15 cellular contexts compared by ENCODE assay signal in genomic region chr17:64269687-64270649, GRCh38. TPM values are rescaled to one million over a fixed set of nuclear protein-coding genes. Genes with fewer than 3 reads are reported as not detected.
A peak's percentile ranks its signal among the peaks of the same experiment; 100 is the strongest.
DNase-seq lines count a peak whose midpoint lies in the region; ATAC-seq, FAIRE-seq and TF ChIP-seq lines count a peak whose summit lies in the region.
"Had no signal": no experiment of that assay in that cellular context is flagged by ENCODE, and none has a peak within 500 bp of the region (broad histone marks: within the 10 kb centered on the region; RNA-seq: fewer than 3 reads in every experiment).

No MANE protein-coding gene starts in this region.

- H3K36me3 ChIP-seq in BE2C, result no peaks in the 10 kb centered on the region
- no peaks in the 10 kb centered on the region for H3K36me3 ChIP-seq in left lung
- no peaks in the 10 kb centered on the region for H3K36me3 ChIP-seq in H7 (replicated peaks; ENCODE audit: control insufficient read depth, insufficient read depth, low read length)
- H3K36me3 ChIP-seq: sigmoid colon had no signal

- peaks cover 31% of the 10 kb centered on the region for H3K4me1 Mint-ChIP-seq in CD4-positive, alpha-beta T cell (ENCODE audit: low read depth)
- H3K4me1 Mint-ChIP-seq in T-cell (peaks cover 20 to 33% (median 24%) of the 10 kb centered on the region in 3 donors), chondrocyte (ENCODE audit: low read depth) (peaks cover 13% of the 10 kb centered on the region)

- H3K4me3 Mint-ChIP-seq in CD4-positive, alpha-beta T cell, result peak overlapping the region; percentile 45
- peak overlapping the region in 1 of 3 donors; percentile 53 for H3K4me3 Mint-ChIP-seq in T-cell
- no peak overlapping the region for H3K4me3 Mint-ChIP-seq in chondrocyte (ENCODE audit: unreplicated experiment)
- H3K4me3 Mint-ChIP-seq: stimulated activated naive B cell treated with anti-CD40 and anti-IgM and Interleukin-4, amounts not matched to agents 10 μg/mL and 1 μg/mL and 100 μg/mL, for 72 hours had no signal

- no peak for TF ChIP-seq CTCF in BE2C (IDR thresholded peaks at IDR 0.05; ENCODE audit: low read depth, low read length)
- no peak for TF ChIP-seq CTCF in CD4-positive, alpha-beta T cell (IDR thresholded peaks at IDR 0.05)
- no peak for TF ChIP-seq CTCF in left lung (IDR thresholded peaks at IDR 0.05)
- TF ChIP-seq CTCF in chondrocyte (IDR thresholded peaks at IDR 0.05), result no peak

- H3K9me3 Mint-ChIP-seq in CD4-positive, alpha-beta T cell, result peaks cover 1% of the 10 kb centered on the region
- H3K9me3 Mint-ChIP-seq in T-cell (peaks cover 0 to 6% (median 5%) of the 10 kb centered on the region in 3 donors), chondrocyte (ENCODE audit: low read depth) (peaks cover 3% of the 10 kb centered on the region)

- POLR2A ChIA-PET in CD4-positive, alpha-beta T cell (lab: Charles Lee), result interaction anchor here (1.3 kb wide), 1 partner anchor 124 kb away, joined by 3 read pairs; no protein-coding TSS in a partner anchor
- POLR2A ChIA-PET in T-cell (lab: Charles Lee), result interaction anchor here in 1 of 2 donors (0.5 kb wide), 1 partner anchor 11 kb away, joined by 3 read pairs; no protein-coding TSS in a partner anchor

- H3K27ac Mint-ChIP-seq in CD4-positive, alpha-beta T cell, result peak overlapping the region; percentile 84
- H3K27ac Mint-ChIP-seq in T-cell (peak overlapping the region; percentile 77 to 84), chondrocyte (ENCODE audit: unreplicated experiment) (no peak overlapping the region)

- H3K27me3 Mint-ChIP-seq in CD4-positive, alpha-beta T cell, result peaks cover 6% of the 10 kb centered on the region
- H3K27me3 Mint-ChIP-seq in T-cell, result peaks cover 0 to 11% of the 10 kb centered on the region in 2 donors
- no peaks in the 10 kb centered on the region for H3K27me3 Mint-ChIP-seq in chondrocyte (ENCODE audit: low read depth)

- no peaks in the 10 kb centered on the region for H3K36me3 Mint-ChIP-seq in CD4-positive, alpha-beta T cell (ENCODE audit: low read depth)
- no peaks in the 10 kb centered on the region for H3K36me3 Mint-ChIP-seq in T-cell
- no peaks in the 10 kb centered on the region for H3K36me3 Mint-ChIP-seq in chondrocyte (ENCODE audit: low read depth)
- H3K36me3 Mint-ChIP-seq: activated naive CD4-positive, alpha-beta T cell treated with anti-CD3 and anti-CD28 coated beads, Interleukin-2, amount 50 U/mL, for 72 hours; stimulated activated naive B cell treated with anti-CD40 and anti-IgM and Interleukin-4, amounts not matched to agents 10 μg/mL and 1 μg/mL and 100 μg/mL, for 72 hours had no signal

- H3K4me3 ChIP-seq in BE2C (ENCODE audit: low read depth, low read length), result no peak overlapping the region
- no peak overlapping the region for H3K4me3 ChIP-seq in left lung
- no peak overlapping the region for H3K4me3 ChIP-seq in H7 (ENCODE audit: insufficient read depth, low read depth, low read length)
- H3K4me3 ChIP-seq: sigmoid colon had no signal

- H3K9me3 ChIP-seq in BE2C (no peaks in the 10 kb centered on the region; the same call in 1 of the 2 replicates), left lung (no peaks in the 10 kb centered on the region)
- no peaks in the 10 kb centered on the region for H3K9me3 ChIP-seq in CD4-positive, alpha-beta T cell (ENCODE audit: control insufficient read depth, low read length)

- no peaks in the 10 kb centered on the region for H3K27me3 ChIP-seq in BE2C
- H3K27me3 ChIP-seq in CD4-positive, alpha-beta T cell (ENCODE audit: control insufficient read depth, insufficient read depth, low read length), result no peaks in the 10 kb centered on the region
- H3K27me3 ChIP-seq in left lung, result no peaks in the 10 kb centered on the region
- H3K27me3 ChIP-seq in H7 (ENCODE audit: control insufficient read depth, insufficient read depth, low read length), result peaks cover 5% of the 10 kb centered on the region; the same call in 1 of the 2 replicates
- H3K27me3 ChIP-seq: sigmoid colon had no signal

- H3K27ac ChIP-seq in CD4-positive, alpha-beta T cell (ENCODE audit: low read depth, low read length), result no peak overlapping the region
- no peak overlapping the region for H3K27ac ChIP-seq in left lung
- H3K27ac ChIP-seq: sigmoid colon had no signal

- DNase-seq in BE2C, result peak; percentile 55
- DNase-seq in CD4-positive, alpha-beta T cell, result no peak
- no peak for DNase-seq in T-cell
- no peak for DNase-seq in left lung
- no peak for DNase-seq in GM12891 (ENCODE audit: insufficient read length, low spot score)
- no peak for DNase-seq in chondrocyte (ENCODE audit: low spot score)
- no peak for DNase-seq in H7
- DNase-seq: erythroblast; NCI-H1092 treated with DMSO at 0.1 percent for 48 hours; NCI-H524; sigmoid colon; stimulated activated naive B cell treated with anti-CD40 and anti-IgM and Interleukin-4, amounts not matched to agents 10 μg/mL and 1 μg/mL and 100 μg/mL, for 72 hours had no signal

- CTCF ChIA-PET in CD4-positive, alpha-beta T cell (lab: Charles Lee), result interaction anchor here (0.6 to 1.2 kb wide), 2 partner anchors 20 to 124 kb away, joined by 3 read pairs; no protein-coding TSS in a partner anchor
- CTCF ChIA-PET in T-cell (lab: Charles Lee), result interaction anchor here (0.6 kb wide), 2 partner anchors 348 to 543 kb away, joined by 3 read pairs; no protein-coding TSS in a partner anchor

- ATAC-seq in CD4-positive, alpha-beta T cell (ENCODE audit: poor library complexity), result no peak
- no peak for ATAC-seq in T-cell (replicated peaks in 1 of 4)
- peak; percentile 37 for ATAC-seq in left lung
- ATAC-seq: left lobe of liver had no signal

- H3K4me1 ChIP-seq in BE2C (no peaks in the 10 kb centered on the region; the same call in 1 of the 2 replicates), left lung (peaks cover 0 to 5% of the 10 kb centered on the region in 2 donors)
- H3K4me1 ChIP-seq: sigmoid colon had no signal

- TF ChIP-seq POLR2A in GM12891 (IDR thresholded peaks at IDR 0.05; ENCODE audit: low read depth, low read length), result no peak

- FAIRE-seq in GM12891 (lab: Jason Lieb, UNC), result no peak
- FAIRE-seq: G401.6 had no signal

- intact Hi-C loops in CD4-positive, alpha-beta T cell (cut with DNase I, micrococcal nuclease), result loop anchor here in 1 of 2 experiments (10.0 kb wide), 1 partner anchor 525 kb away; the partner anchor contains the start of gene STRADA
- intact Hi-C loops in left lung (cut with DNase I), result loop anchor here in 1 of 2 donors (10.0 kb wide), 1 partner anchor 115 kb away; no protein-coding TSS in a partner anchor

TF ChIP-seq in GM12891, 5 proteins besides CTCF, POLR2A, EP300 and RAD21:
- TF ChIP-seq SPI1 (IDR thresholded peaks at IDR 0.05; ENCODE audit: low read depth, low read length) (no peak), POLR2AphosphoS5 (IDR thresholded peaks at IDR 0.05; ENCODE audit: low read depth, low read length) (no peak), POU2F2 (IDR thresholded peaks at IDR 0.05; ENCODE audit: low read depth, low read length) (no peak), TAF1 (IDR thresholded peaks at IDR 0.05; ENCODE audit: low read depth, low read length) (no peak), PAX5 (IDR thresholded peaks at IDR 0.05; ENCODE audit: insufficient read depth, low read length, severe bottlenecking) (no peak)

RNA-seq across cellular contexts. Expression of gene TEX2, which starts 6.9 kb away (rescaled TPM):
- 13.0 TPM for polyA plus RNA-seq in BE2C (2012; ENCODE audit: insufficient read depth, insufficient read length, low read depth)
- total RNA-seq in CD4-positive, alpha-beta T cell, result 1 to 10 TPM; 8.6 to 8.9 TPM
- total RNA-seq in T-cell (10 to 100 TPM; 12.5 to 16.4 (median 14.8) TPM), left lung (10 to 100 TPM; 33.3 to 38.2 TPM), chondrocyte (45.3 to 119 TPM (median 47.3 TPM) in 3 replicates)
- polyA plus RNA-seq in GM12891 (2012; ENCODE audit: low read depth, missing spikeins), result 5.0 TPM
- 4.7 and 7.3 TPM in 2 replicates for total RNA-seq in H7 (2014; rRNA removed; shearing (Covaris generic))
